5 cellular contexts compared by ENCODE assay signal in genomic region chr16:334861-335632, GRCh38. TPM values are rescaled to one million over a fixed set of nuclear protein-coding genes. Genes with fewer than 3 reads are reported as not detected.
"Had no signal": no experiment of that assay in that cellular context is flagged by ENCODE, and none has a peak within 500 bp of the region (broad histone marks: within the 10 kb centered on the region; RNA-seq: fewer than 3 reads in every experiment).

No MANE protein-coding gene starts in this region.

RNA-seq across cellular contexts. Expression of gene PDIA2, which starts 52.1 kb away (rescaled TPM):
- total RNA-seq: activated CD4-positive, alpha-beta memory T cell treated with anti-CD3 and anti-CD28 coated beads, Interleukin-2, amount 10 ng/mL, durations not matched to agents 7 days and 5 days; activated CD8-positive, alpha-beta memory T cell treated with anti-CD3 and anti-CD28 coated beads, Interleukin-2, amount 10 ng/mL, durations not matched to agents 7 days and 5 days; lower lobe of right lung; vagina had no signal

RNA-seq across cellular contexts. Expression of gene ARHGDIG, which starts 54.7 kb away (rescaled TPM):
- total RNA-seq: activated CD4-positive, alpha-beta memory T cell treated with anti-CD3 and anti-CD28 coated beads, Interleukin-2, amount 10 ng/mL, durations not matched to agents 7 days and 5 days; activated CD8-positive, alpha-beta memory T cell treated with anti-CD3 and anti-CD28 coated beads, Interleukin-2, amount 10 ng/mL, durations not matched to agents 7 days and 5 days; dermis microvascular lymphatic vessel endothelial cell; lower lobe of right lung; vagina had no signal
